Comparison of ENCODE assay signal across 16 cellular contexts in the genomic region with DNA sequence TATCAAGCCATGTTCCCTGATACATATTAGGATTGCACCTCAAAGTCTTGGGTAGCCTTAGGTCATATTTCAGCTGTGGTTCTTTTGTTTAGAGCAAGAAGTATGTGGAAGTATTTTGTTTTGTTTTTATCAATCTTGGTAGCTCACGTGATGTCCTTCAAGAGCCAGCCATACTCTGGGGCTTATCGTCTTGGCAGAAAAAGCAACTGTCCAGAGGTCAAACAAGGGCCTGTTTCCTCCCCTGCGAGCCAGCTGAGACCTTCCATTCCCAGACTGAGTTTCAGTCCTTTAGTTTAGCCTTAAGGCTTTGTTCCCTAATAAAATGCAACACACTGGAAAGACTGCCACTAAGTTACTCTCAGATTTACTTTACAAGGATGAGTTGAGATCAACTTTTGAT.
A peak's percentile ranks its signal among the peaks of the same experiment; 100 is the strongest.
DNase-seq lines count a peak whose midpoint lies in the region; ATAC-seq and TF ChIP-seq lines count a peak whose summit lies in the region.
"Had no signal": no experiment of that assay in that cellular context is flagged by ENCODE, and none has a peak within 500 bp of the region (broad histone marks: within the 10 kb centered on the region; RNA-seq: fewer than 3 reads in every experiment).

No MANE protein-coding gene starts in this region.

- CTCF ChIA-PET in MCF 10A (lab: Yijun Ruan, JAX), result interaction anchor here (0.6 to 6.3 kb wide), 12 partner anchors 48 to 1340 kb away, joined by 3 to 80 read pairs (median 4); no protein-coding TSS in a partner anchor

- H3K4me3 ChIP-seq in breast epithelium, result no peak overlapping the region
- H3K4me3 ChIP-seq in uterus, result no peak overlapping the region

- peaks cover 8% of the 10 kb centered on the region for H3K9me3 Mint-ChIP-seq in MCF 10A (ENCODE audit: unreplicated experiment)
- peaks cover 22% of the 10 kb centered on the region for H3K9me3 Mint-ChIP-seq in nephron progenitor cell
- H3K9me3 Mint-ChIP-seq: HFFc6 had no signal

- no peak overlapping the region for H3K27ac Mint-ChIP-seq in MCF 10A (ENCODE audit: low read depth, unreplicated experiment)
- peak overlapping the region; percentile 48 for H3K27ac Mint-ChIP-seq in nephron progenitor cell
- H3K27ac Mint-ChIP-seq: HFFc6 had no signal

- no peaks in the 10 kb centered on the region for H3K4me1 Mint-ChIP-seq in MCF 10A (ENCODE audit: insufficient read depth, unreplicated experiment)
- H3K4me1 Mint-ChIP-seq in nephron progenitor cell, result peaks cover 31% of the 10 kb centered on the region
- H3K4me1 Mint-ChIP-seq: CD8-positive, alpha-beta memory T cell had no signal

- H3K27me3 Mint-ChIP-seq in MCF 10A (ENCODE audit: insufficient read depth, unreplicated experiment) (no peaks in the 10 kb centered on the region), nephron progenitor cell (ENCODE audit: low read depth, poor library complexity) (no peaks in the 10 kb centered on the region)

- TF ChIP-seq CTCF in breast epithelium (IDR thresholded peaks at IDR 0.05) (no peak), MCF 10A (IDR thresholded peaks at IDR 0.05; ENCODE audit: unreplicated experiment) (no peak), nephron progenitor cell (IDR thresholded peaks at IDR 0.05) (no peak), uterus (IDR thresholded peaks at IDR 0.05) (no peak)

- POLR2A ChIA-PET in MCF 10A (lab: Yijun Ruan, JAX), result no interaction called here

- H3K27ac ChIP-seq in breast epithelium, result peak overlapping the region; percentile 26 to 40
- H3K27ac ChIP-seq in uterus, result peak overlapping the region; percentile 57 to 66

- no peaks in the 10 kb centered on the region for H3K36me3 ChIP-seq in breast epithelium
- H3K36me3 ChIP-seq in uterus, result no peaks in the 10 kb centered on the region

- peak; percentile 88 for ATAC-seq in Right ventricle myocardium superior (ENCODE audit: poor library complexity)
- ATAC-seq: Panc1 had no signal

- no peaks in the 10 kb centered on the region for H3K9me3 ChIP-seq in breast epithelium
- H3K9me3 ChIP-seq in uterus, result no peaks in the 10 kb centered on the region

- H3K4me1 ChIP-seq in breast epithelium (peaks cover 0 to 3% of the 10 kb centered on the region in 2 donors), uterus (no peaks in the 10 kb centered on the region)

- H3K36me3 Mint-ChIP-seq in MCF 10A (ENCODE audit: insufficient read depth, unreplicated experiment) (no peaks in the 10 kb centered on the region), nephron progenitor cell (ENCODE audit: low read depth) (peaks cover 5% of the 10 kb centered on the region)
- H3K36me3 Mint-ChIP-seq: CD8-positive, alpha-beta memory T cell had no signal

- BruUV-seq in MCF 10A (replicated peaks; lab: Mats Ljungman, UMichigan), result no TSS peak

- intact Hi-C loops in breast epithelium (cut with DNase I; ENCODE audit: low total_unique reads), result no loop called here
- intact Hi-C loops in MCF 10A (cut with micrococcal nuclease), result loop anchor here (10.0 kb wide), 2 partner anchors 820 to 990 kb away; partner anchors contain the start of gene TCF4
- intact Hi-C loops in Right ventricle myocardium superior (cut with DNase I), result loop anchor here (5.0 to 10.0 kb wide), 4 partner anchors 710 to 1340 kb away; no protein-coding TSS in a partner anchor
- intact Hi-C loops in uterus (cut with DNase I; ENCODE audit: low total_unique reads), result no loop called here

- H3K27me3 ChIP-seq in breast epithelium (no peaks in the 10 kb centered on the region), uterus (no peaks in the 10 kb centered on the region)

- H3K4me3 Mint-ChIP-seq in MCF 10A (ENCODE audit: unreplicated experiment), result no peak overlapping the region
- no peak overlapping the region for H3K4me3 Mint-ChIP-seq in nephron progenitor cell
- H3K4me3 Mint-ChIP-seq: CD8-positive, alpha-beta memory T cell; HFFc6 had no signal

- TF ChIP-seq POLR2A in breast epithelium (IDR thresholded peaks at IDR 0.05) (no peak), uterus (IDR thresholded peaks at IDR 0.05) (no peak)

- DNase-seq in breast epithelium (ENCODE audit: low spot score in 2 of 2) (no peak), MCF 10A (ENCODE audit: unreplicated experiment) (no peak), Right ventricle myocardium superior (peak; percentile 55), nephron progenitor cell (no peak), uterus (no peak), NCI-H526 (lab: John Stamatoyannopoulos, UW) (no peak), NCI-H2171 treated with DMSO at 0.1 percent for 48 hours (lab: John Stamatoyannopoulos, UW) (no peak), NCI-H774 (lab: John Stamatoyannopoulos, UW) (no peak)
- DNase-seq: activated CD4-positive, alpha-beta T cell treated with anti-CD3 and anti-CD28 coated beads for 1 hour; activated T-cell treated with anti-CD3 and anti-CD28 coated beads, Interleukin-2, amount 50 U/mL, for 1 hour; CD8-positive, alpha-beta memory T cell; HFFc6; NCI-H187; NCI-H524 treated with DMSO at 0.1 percent for 48 hours; occipital lobe had no signal

Comparison
In these comparisons a context has a peak if more than half of its experiments do, and no peak if none do; other contexts are left out.
1. intact Hi-C loops: an anchor here in MCF 10A (10.0 kb wide) and Right ventricle myocardium superior (5.0 to 10.0 kb wide); none called in breast epithelium and uterus.